1 cellular context compared by ENCODE assay signal in genomic region chr7:55086413-55087201, GRCh38.
A peak's percentile ranks its signal among the peaks of the same experiment; 100 is the strongest.
TF ChIP-seq lines count a peak whose summit lies in the region.

No MANE protein-coding gene starts in this region.

TF ChIP-seq in HepG2, 621 proteins besides CTCF, POLR2A, EP300 and RAD21 (continued from another document and continues in another):
- TF ChIP-seq, protein P1, sequence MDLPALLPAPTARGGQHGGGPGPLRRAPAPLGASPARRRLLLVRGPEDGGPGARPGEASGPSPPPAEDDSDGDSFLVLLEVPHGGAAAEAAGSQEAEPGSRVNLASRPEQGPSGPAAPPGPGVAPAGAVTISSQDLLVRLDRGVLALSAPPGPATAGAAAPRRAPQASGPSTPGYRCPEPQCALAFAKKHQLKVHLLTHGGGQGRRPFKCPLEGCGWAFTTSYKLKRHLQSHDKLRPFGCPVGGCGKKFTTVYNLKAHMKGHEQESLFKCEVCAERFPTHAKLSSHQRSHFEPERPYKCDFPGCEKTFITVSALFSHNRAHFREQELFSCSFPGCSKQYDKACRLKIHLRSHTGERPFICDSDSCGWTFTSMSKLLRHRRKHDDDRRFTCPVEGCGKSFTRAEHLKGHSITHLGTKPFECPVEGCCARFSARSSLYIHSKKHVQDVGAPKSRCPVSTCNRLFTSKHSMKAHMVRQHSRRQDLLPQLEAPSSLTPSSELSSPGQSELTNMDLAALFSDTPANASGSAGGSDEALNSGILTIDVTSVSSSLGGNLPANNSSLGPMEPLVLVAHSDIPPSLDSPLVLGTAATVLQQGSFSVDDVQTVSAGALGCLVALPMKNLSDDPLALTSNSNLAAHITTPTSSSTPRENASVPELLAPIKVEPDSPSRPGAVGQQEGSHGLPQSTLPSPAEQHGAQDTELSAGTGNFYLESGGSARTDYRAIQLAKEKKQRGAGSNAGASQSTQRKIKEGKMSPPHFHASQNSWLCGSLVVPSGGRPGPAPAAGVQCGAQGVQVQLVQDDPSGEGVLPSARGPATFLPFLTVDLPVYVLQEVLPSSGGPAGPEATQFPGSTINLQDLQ (CRISPR knock-in tag; IDR thresholded peaks at IDR 0.05), result no peak
- TF ChIP-seq MNT (IDR thresholded peaks at IDR 0.05) (no peak), ZNF431 (CRISPR knock-in tag; IDR thresholded peaks at IDR 0.05; ENCODE audit: borderline replicate concordance, low read depth) (no peak), GABPB1 (CRISPR knock-in tag; IDR thresholded peaks at IDR 0.05) (peak; percentile 22; the same call in 1 of the 2 replicates), HDAC1 (CRISPR knock-in tag; IDR thresholded peaks at IDR 0.05) (no peak), NFE2L2 (IDR thresholded peaks at IDR 0.05; ENCODE audit: low read length) (no peak), MLX (CRISPR knock-in tag; IDR thresholded peaks at IDR 0.05) (peak; percentile 36; the same call in 1 of the 2 replicates), ZNF3 (CRISPR knock-in tag; IDR thresholded peaks at IDR 0.05) (no peak), ZHX1 (CRISPR knock-in tag; IDR thresholded peaks at IDR 0.05; ENCODE audit: low read depth) (no peak), NFIB (CRISPR knock-in tag; IDR thresholded peaks at IDR 0.05; ENCODE audit: borderline replicate concordance) (no peak), NAIF1 (CRISPR knock-in tag; IDR thresholded peaks at IDR 0.05; ENCODE audit: borderline replicate concordance) (no peak), ISL2 (CRISPR knock-in tag; IDR thresholded peaks at IDR 0.05) (no peak), GRHL1 (CRISPR knock-in tag; conservative IDR thresholded peaks at IDR 0.05) (no peak), SIN3B (IDR thresholded peaks at IDR 0.05; ENCODE audit: low read length) (no peak), ZNF850 (CRISPR knock-in tag; conservative IDR thresholded peaks at IDR 0.05) (no peak), KAT8 (CRISPR knock-in tag; IDR thresholded peaks at IDR 0.05) (no peak), ZNF367 (CRISPR knock-in tag; IDR thresholded peaks at IDR 0.05; ENCODE audit: borderline replicate concordance) (no peak), ZNF746 (CRISPR knock-in tag; IDR thresholded peaks at IDR 0.05) (no peak), MAX (IDR thresholded peaks at IDR 0.05) (0 out of 2 replicates have a peak, but pooled peaks have one; percentile 28), SP140L (CRISPR knock-in tag; IDR thresholded peaks at IDR 0.05; ENCODE audit: borderline replicate concordance) (no peak), ZSCAN25 (CRISPR knock-in tag; IDR thresholded peaks at IDR 0.05) (no peak), ZNF180 (CRISPR knock-in tag; IDR thresholded peaks at IDR 0.05; ENCODE audit: borderline replicate concordance, low read depth) (no peak), SMAD9 (CRISPR knock-in tag; IDR thresholded peaks at IDR 0.05) (no peak), HMGA1 (CRISPR knock-in tag; conservative IDR thresholded peaks at IDR 0.05) (no peak), NR3C1 (CRISPR knock-in tag; IDR thresholded peaks at IDR 0.05) (no peak), ZNF501 (CRISPR knock-in tag; IDR thresholded peaks at IDR 0.05) (0 out of 2 replicates have a peak, but pooled peaks have one; percentile 45), ZNF292 (CRISPR knock-in tag; IDR thresholded peaks at IDR 0.05; ENCODE audit: borderline replicate concordance, low read depth) (no peak), ZNF33B (CRISPR knock-in tag; IDR thresholded peaks at IDR 0.05) (no peak), HCFC1 (IDR thresholded peaks at IDR 0.05; ENCODE audit: low read depth, low read length) (no peak), HOXA5 (CRISPR knock-in tag; IDR thresholded peaks at IDR 0.05) (no peak), MYNN (CRISPR knock-in tag; IDR thresholded peaks at IDR 0.05; ENCODE audit: low read depth) (no peak), ZNF224 (CRISPR knock-in tag; IDR thresholded peaks at IDR 0.05) (no peak), ZNF550 (CRISPR knock-in tag; IDR thresholded peaks at IDR 0.05; ENCODE audit: borderline replicate concordance) (no peak), RFX3 (CRISPR knock-in tag; IDR thresholded peaks at IDR 0.05) (no peak), ZNF747 (CRISPR knock-in tag; IDR thresholded peaks at IDR 0.05; ENCODE audit: borderline replicate concordance) (no peak), PLRG1 (conservative IDR thresholded peaks at IDR 0.05) (no peak), SP2 (CRISPR knock-in tag; IDR thresholded peaks at IDR 0.05) (no peak), SP1 (IDR thresholded peaks at IDR 0.05) (no peak), SP1 (CRISPR knock-in tag; IDR thresholded peaks at IDR 0.05) (no peak), CENPT (CRISPR knock-in tag; IDR thresholded peaks at IDR 0.05; ENCODE audit: low read depth) (no peak), SIX4 (CRISPR knock-in tag; IDR thresholded peaks at IDR 0.05) (no peak)
- TF ChIP-seq, protein P2, sequence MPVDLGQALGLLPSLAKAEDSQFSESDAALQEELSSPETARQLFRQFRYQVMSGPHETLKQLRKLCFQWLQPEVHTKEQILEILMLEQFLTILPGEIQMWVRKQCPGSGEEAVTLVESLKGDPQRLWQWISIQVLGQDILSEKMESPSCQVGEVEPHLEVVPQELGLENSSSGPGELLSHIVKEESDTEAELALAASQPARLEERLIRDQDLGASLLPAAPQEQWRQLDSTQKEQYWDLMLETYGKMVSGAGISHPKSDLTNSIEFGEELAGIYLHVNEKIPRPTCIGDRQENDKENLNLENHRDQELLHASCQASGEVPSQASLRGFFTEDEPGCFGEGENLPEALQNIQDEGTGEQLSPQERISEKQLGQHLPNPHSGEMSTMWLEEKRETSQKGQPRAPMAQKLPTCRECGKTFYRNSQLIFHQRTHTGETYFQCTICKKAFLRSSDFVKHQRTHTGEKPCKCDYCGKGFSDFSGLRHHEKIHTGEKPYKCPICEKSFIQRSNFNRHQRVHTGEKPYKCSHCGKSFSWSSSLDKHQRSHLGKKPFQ (CRISPR knock-in tag; IDR thresholded peaks at IDR 0.05; ENCODE audit: insufficient replicate concordance), result no peak
- TF ChIP-seq, protein P3, sequence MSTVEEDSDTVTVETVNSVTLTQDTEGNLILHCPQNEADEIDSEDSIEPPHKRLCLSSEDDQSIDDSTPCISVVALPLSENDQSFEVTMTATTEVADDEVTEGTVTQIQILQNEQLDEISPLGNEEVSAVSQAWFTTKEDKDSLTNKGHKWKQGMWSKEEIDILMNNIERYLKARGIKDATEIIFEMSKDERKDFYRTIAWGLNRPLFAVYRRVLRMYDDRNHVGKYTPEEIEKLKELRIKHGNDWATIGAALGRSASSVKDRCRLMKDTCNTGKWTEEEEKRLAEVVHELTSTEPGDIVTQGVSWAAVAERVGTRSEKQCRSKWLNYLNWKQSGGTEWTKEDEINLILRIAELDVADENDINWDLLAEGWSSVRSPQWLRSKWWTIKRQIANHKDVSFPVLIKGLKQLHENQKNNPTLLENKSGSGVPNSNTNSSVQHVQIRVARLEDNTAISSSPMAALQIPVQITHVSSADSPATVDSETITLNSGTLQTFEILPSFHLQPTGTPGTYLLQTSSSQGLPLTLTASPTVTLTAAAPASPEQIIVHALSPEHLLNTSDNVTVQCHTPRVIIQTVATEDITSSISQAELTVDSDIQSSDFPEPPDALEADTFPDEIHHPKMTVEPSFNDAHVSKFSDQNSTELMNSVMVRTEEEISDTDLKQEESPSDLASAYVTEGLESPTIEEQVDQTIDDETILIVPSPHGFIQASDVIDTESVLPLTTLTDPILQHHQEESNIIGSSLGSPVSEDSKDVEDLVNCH (CRISPR knock-in tag; IDR thresholded peaks at IDR 0.05), result no peak
- TF ChIP-seq, protein P4, sequence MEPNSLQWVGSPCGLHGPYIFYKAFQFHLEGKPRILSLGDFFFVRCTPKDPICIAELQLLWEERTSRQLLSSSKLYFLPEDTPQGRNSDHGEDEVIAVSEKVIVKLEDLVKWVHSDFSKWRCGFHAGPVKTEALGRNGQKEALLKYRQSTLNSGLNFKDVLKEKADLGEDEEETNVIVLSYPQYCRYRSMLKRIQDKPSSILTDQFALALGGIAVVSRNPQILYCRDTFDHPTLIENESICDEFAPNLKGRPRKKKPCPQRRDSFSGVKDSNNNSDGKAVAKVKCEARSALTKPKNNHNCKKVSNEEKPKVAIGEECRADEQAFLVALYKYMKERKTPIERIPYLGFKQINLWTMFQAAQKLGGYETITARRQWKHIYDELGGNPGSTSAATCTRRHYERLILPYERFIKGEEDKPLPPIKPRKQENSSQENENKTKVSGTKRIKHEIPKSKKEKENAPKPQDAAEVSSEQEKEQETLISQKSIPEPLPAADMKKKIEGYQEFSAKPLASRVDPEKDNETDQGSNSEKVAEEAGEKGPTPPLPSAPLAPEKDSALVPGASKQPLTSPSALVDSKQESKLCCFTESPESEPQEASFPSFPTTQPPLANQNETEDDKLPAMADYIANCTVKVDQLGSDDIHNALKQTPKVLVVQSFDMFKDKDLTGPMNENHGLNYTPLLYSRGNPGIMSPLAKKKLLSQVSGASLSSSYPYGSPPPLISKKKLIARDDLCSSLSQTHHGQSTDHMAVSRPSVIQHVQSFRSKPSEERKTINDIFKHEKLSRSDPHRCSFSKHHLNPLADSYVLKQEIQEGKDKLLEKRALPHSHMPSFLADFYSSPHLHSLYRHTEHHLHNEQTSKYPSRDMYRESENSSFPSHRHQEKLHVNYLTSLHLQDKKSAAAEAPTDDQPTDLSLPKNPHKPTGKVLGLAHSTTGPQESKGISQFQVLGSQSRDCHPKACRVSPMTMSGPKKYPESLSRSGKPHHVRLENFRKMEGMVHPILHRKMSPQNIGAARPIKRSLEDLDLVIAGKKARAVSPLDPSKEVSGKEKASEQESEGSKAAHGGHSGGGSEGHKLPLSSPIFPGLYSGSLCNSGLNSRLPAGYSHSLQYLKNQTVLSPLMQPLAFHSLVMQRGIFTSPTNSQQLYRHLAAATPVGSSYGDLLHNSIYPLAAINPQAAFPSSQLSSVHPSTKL (CRISPR knock-in tag; IDR thresholded peaks at IDR 0.05), result peak; percentile 67; the same call in 1 of the 2 replicates
- TF ChIP-seq, protein P5, sequence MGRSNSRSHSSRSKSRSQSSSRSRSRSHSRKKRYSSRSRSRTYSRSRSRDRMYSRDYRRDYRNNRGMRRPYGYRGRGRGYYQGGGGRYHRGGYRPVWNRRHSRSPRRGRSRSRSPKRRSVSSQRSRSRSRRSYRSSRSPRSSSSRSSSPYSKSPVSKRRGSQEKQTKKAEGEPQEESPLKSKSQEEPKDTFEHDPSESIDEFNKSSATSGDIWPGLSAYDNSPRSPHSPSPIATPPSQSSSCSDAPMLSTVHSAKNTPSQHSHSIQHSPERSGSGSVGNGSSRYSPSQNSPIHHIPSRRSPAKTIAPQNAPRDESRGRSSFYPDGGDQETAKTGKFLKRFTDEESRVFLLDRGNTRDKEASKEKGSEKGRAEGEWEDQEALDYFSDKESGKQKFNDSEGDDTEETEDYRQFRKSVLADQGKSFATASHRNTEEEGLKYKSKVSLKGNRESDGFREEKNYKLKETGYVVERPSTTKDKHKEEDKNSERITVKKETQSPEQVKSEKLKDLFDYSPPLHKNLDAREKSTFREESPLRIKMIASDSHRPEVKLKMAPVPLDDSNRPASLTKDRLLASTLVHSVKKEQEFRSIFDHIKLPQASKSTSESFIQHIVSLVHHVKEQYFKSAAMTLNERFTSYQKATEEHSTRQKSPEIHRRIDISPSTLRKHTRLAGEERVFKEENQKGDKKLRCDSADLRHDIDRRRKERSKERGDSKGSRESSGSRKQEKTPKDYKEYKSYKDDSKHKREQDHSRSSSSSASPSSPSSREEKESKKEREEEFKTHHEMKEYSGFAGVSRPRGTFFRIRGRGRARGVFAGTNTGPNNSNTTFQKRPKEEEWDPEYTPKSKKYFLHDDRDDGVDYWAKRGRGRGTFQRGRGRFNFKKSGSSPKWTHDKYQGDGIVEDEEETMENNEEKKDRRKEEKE (IDR thresholded peaks at IDR 0.05), result no peak
